Comparison of ENCODE assay signal across 10 cellular contexts in genomic region chr2:101828267-101829017, GRCh38.
DNase-seq lines count a peak whose midpoint lies in the region; ATAC-seq and TF ChIP-seq lines count a peak whose summit lies in the region.
"Had no signal": no experiment of that assay in that cellular context is flagged by ENCODE, and none has a peak within 500 bp of the region (broad histone marks: within the 10 kb centered on the region; RNA-seq: fewer than 3 reads in every experiment).

No MANE protein-coding gene starts in this region.

- H3K27me3 Mint-ChIP-seq in CD4-positive, alpha-beta T cell, result no peaks in the 10 kb centered on the region
- H3K27me3 Mint-ChIP-seq in brain (peaks cover 3% of the 10 kb centered on the region), memory B cell (no peaks in the 10 kb centered on the region)

- CTCF ChIA-PET in CD4-positive, alpha-beta T cell (lab: Charles Lee), result interaction anchor here (0.7 to 3.2 kb wide), 2 partner anchors 103 to 410 kb away, joined by 3 to 10 read pairs; no protein-coding TSS in a partner anchor

- no peak for TF ChIP-seq CTCF in CD4-positive, alpha-beta T cell (IDR thresholded peaks at IDR 0.05)
- TF ChIP-seq CTCF in brain (conservative IDR thresholded peaks at IDR 0.05), result no peak

- H3K4me1 Mint-ChIP-seq in CD4-positive, alpha-beta T cell (ENCODE audit: low read depth), result peaks cover 64% of the 10 kb centered on the region
- peaks cover 64% of the 10 kb centered on the region for H3K4me1 Mint-ChIP-seq in brain
- H3K4me1 Mint-ChIP-seq in memory B cell, result peaks cover 45% of the 10 kb centered on the region

- H3K9me3 Mint-ChIP-seq in CD4-positive, alpha-beta T cell, result no peaks in the 10 kb centered on the region
- H3K9me3 Mint-ChIP-seq in brain, result no peaks in the 10 kb centered on the region
- no peaks in the 10 kb centered on the region for H3K9me3 Mint-ChIP-seq in memory B cell

- H3K27me3 ChIP-seq in CD4-positive, alpha-beta T cell (ENCODE audit: control insufficient read depth, insufficient read depth, low read length), result no peaks in the 10 kb centered on the region

- H3K27ac ChIP-seq in CD4-positive, alpha-beta T cell (ENCODE audit: low read depth, low read length), result no peak overlapping the region

- H3K27ac Mint-ChIP-seq in CD4-positive, alpha-beta T cell, result peak overlapping the region; percentile 76
- peak overlapping the region; percentile 18 to 82 (median 43) for H3K27ac Mint-ChIP-seq in brain
- H3K27ac Mint-ChIP-seq in memory B cell, result peak overlapping the region; percentile 68

- POLR2A ChIA-PET in CD4-positive, alpha-beta T cell (lab: Charles Lee), result interaction anchor here (0.6 to 2.6 kb wide), 19 partner anchors 18 to 487 kb away, joined by 3 to 12 read pairs (median 4); partner anchors contain the start of genes MAP4K4 and RFX8

- peak; percentile 83 for ATAC-seq in CD4-positive, alpha-beta T cell (ENCODE audit: poor library complexity)
- ATAC-seq in HG03354 (IDR thresholded peaks at IDR 0.05; ENCODE audit: poor library complexity, severe bottlenecking, unreplicated experiment), result peak; percentile 66
- peak; percentile 30 for ATAC-seq in memory B cell (ENCODE audit: low read depth)
- ATAC-seq in HG03439 (IDR thresholded peaks at IDR 0.05; ENCODE audit: unreplicated experiment), result no peak
- no peak for ATAC-seq in HG02938 (IDR thresholded peaks at IDR 0.05; ENCODE audit: unreplicated experiment)

- DNase-seq in CD4-positive, alpha-beta T cell, result no peak
- DNase-seq in memory B cell (ENCODE audit: low spot score in 2 of 2) (no peak), NCI-H187 (lab: John Stamatoyannopoulos, UW) (no peak), SK-N-DZ (ENCODE audit: low spot score) (no peak)
- DNase-seq: EL, mesendoderm had no signal

- H3K4me3 Mint-ChIP-seq in CD4-positive, alpha-beta T cell, result peak overlapping the region; percentile 52
- H3K4me3 Mint-ChIP-seq in brain (no peak overlapping the region), memory B cell (no peak overlapping the region)

- H3K9me3 ChIP-seq in CD4-positive, alpha-beta T cell (ENCODE audit: control insufficient read depth, low read length), result no peaks in the 10 kb centered on the region

- intact Hi-C loops in CD4-positive, alpha-beta T cell (cut with DNase I, micrococcal nuclease), result loop anchor here in 1 of 2 experiments (2.0 to 10.0 kb wide), 3 partner anchors 36 to 486 kb away; no protein-coding TSS in a partner anchor

- peaks cover 77% of the 10 kb centered on the region for H3K36me3 Mint-ChIP-seq in CD4-positive, alpha-beta T cell (ENCODE audit: low read depth)
- H3K36me3 Mint-ChIP-seq in brain (peaks cover 77% of the 10 kb centered on the region), memory B cell (peaks cover 34% of the 10 kb centered on the region)

Comparison
In these comparisons a context has a peak if more than half of its experiments do, and no peak if none do; other contexts are left out.
1. ATAC-seq: peak in CD4-positive, alpha-beta T cell (single experiment), HG03354 (single experiment) and memory B cell (single experiment); none in HG03439 (single experiment) and HG02938 (single experiment).
2. Peak in every context shown above with its lines, with median percentiles within 50 percentile points of each other: H3K27ac Mint-ChIP-seq.